1 cellular context compared by ENCODE assay signal in genomic region chr3:28348637-28349396, GRCh38.
A peak's percentile ranks its signal among the peaks of the same experiment; 100 is the strongest.
TF ChIP-seq lines count a peak whose summit lies in the region.

AZI2 (minus strand) TSS chr3:28348824; CDS start chr3:28340617, 8,207 bp downstream.
ZCWPW2 (plus strand) TSS chr3:28348721; CDS start chr3:28413069, 64,348 bp downstream.

TF ChIP-seq in HepG2, 621 proteins besides CTCF, POLR2A, EP300 and RAD21 (continued from another document and continues in another):
- TF ChIP-seq PBX3 (CRISPR knock-in tag; IDR thresholded peaks at IDR 0.05; ENCODE audit: borderline replicate concordance) = no peak
- TF ChIP-seq ZNF24 (IDR thresholded peaks at IDR 0.05) = no peak
- TF ChIP-seq ZNF724P (CRISPR knock-in tag; IDR thresholded peaks at IDR 0.05; ENCODE audit: borderline replicate concordance) = peak; percentile 73; the same call in 1 of the 2 replicates
- peak; percentile 95 for TF ChIP-seq ZNF407 (CRISPR knock-in tag; IDR thresholded peaks at IDR 0.05; ENCODE audit: not compliant biosample characterization)
- TF ChIP-seq NFE2L2 (IDR thresholded peaks at IDR 0.05; ENCODE audit: low read length) = no peak
- no peak for TF ChIP-seq HHEX (CRISPR knock-in tag; IDR thresholded peaks at IDR 0.05)
- TF ChIP-seq ZNF431 (CRISPR knock-in tag; IDR thresholded peaks at IDR 0.05; ENCODE audit: borderline replicate concordance, low read depth) = peak; percentile 78
- no peak for TF ChIP-seq ZBTB7A (CRISPR knock-in tag; IDR thresholded peaks at IDR 0.05)
- peak; percentile 82; the same call in 1 of the 2 replicates for TF ChIP-seq ZNF383 (CRISPR knock-in tag; IDR thresholded peaks at IDR 0.05; ENCODE audit: borderline replicate concordance)
- peak; percentile 83 for TF ChIP-seq RXRA (CRISPR knock-in tag; IDR thresholded peaks at IDR 0.05)
- TF ChIP-seq RELA (CRISPR knock-in tag; IDR thresholded peaks at IDR 0.05) = 0 out of 2 replicates have a peak, but pooled peaks have one; percentile 76
- TF ChIP-seq RXRB (CRISPR knock-in tag; IDR thresholded peaks at IDR 0.05; ENCODE audit: borderline replicate concordance) = no peak; the same call in 1 of the 2 replicates
- TF ChIP-seq PPARG (CRISPR knock-in tag; conservative IDR thresholded peaks at IDR 0.05) = no peak; the same call in 1 of the 2 replicates
- TF ChIP-seq SAP130 (CRISPR knock-in tag; IDR thresholded peaks at IDR 0.05; ENCODE audit: low read depth) = peak; percentile 80
- peak; percentile 41; the same call in 1 of the 2 replicates for TF ChIP-seq NR1H2 (CRISPR knock-in tag; IDR thresholded peaks at IDR 0.05; ENCODE audit: borderline replicate concordance, low read depth)
- TF ChIP-seq ZFP41 (CRISPR knock-in tag; IDR thresholded peaks at IDR 0.05; ENCODE audit: borderline replicate concordance) = no peak
- no peak for TF ChIP-seq GLI4 (CRISPR knock-in tag; IDR thresholded peaks at IDR 0.05; ENCODE audit: borderline replicate concordance)
- no peak for TF ChIP-seq ZNF251 (CRISPR knock-in tag; IDR thresholded peaks at IDR 0.05)
- peak; percentile 84 for TF ChIP-seq NRL (CRISPR knock-in tag; IDR thresholded peaks at IDR 0.05; ENCODE audit: borderline replicate concordance)
- TF ChIP-seq ZNF563 (CRISPR knock-in tag; IDR thresholded peaks at IDR 0.05) = peak; percentile 54; the same call in 1 of the 2 replicates
- TF ChIP-seq ATM (IDR thresholded peaks at IDR 0.05; ENCODE audit: borderline replicate concordance) = no peak
- TF ChIP-seq ZNF687 (CRISPR knock-in tag; IDR thresholded peaks at IDR 0.05) = peak; percentile 97
- TF ChIP-seq IKZF4 (CRISPR knock-in tag; IDR thresholded peaks at IDR 0.05; ENCODE audit: borderline replicate concordance, low read depth, not compliant biosample characterization) = no peak
- no peak for TF ChIP-seq ZNF672 (CRISPR knock-in tag; IDR thresholded peaks at IDR 0.05)
- no peak for TF ChIP-seq ZSCAN9 (CRISPR knock-in tag; IDR thresholded peaks at IDR 0.05; ENCODE audit: borderline replicate concordance)
- no peak for TF ChIP-seq ZIK1 (CRISPR knock-in tag; IDR thresholded peaks at IDR 0.05; ENCODE audit: borderline replicate concordance, low read depth)
- no peak for TF ChIP-seq RCOR2 (CRISPR knock-in tag; IDR thresholded peaks at IDR 0.05)
- no peak for TF ChIP-seq ZUFSP (CRISPR knock-in tag; IDR thresholded peaks at IDR 0.05; ENCODE audit: borderline replicate concordance)
- TF ChIP-seq KMT2B (CRISPR knock-in tag; IDR thresholded peaks at IDR 0.05) = peak; percentile 97
- peak; percentile 32; the same call in 1 of the 2 replicates for TF ChIP-seq ZBTB3 (CRISPR knock-in tag; IDR thresholded peaks at IDR 0.05; ENCODE audit: borderline replicate concordance, low read depth)
- peak; percentile 19; the same call in 1 of the 2 replicates for TF ChIP-seq SMAD3 (CRISPR knock-in tag; IDR thresholded peaks at IDR 0.05)
- no peak for TF ChIP-seq HINFP (CRISPR knock-in tag; IDR thresholded peaks at IDR 0.05; ENCODE audit: low read depth)
- TF ChIP-seq THAP11 (CRISPR knock-in tag; IDR thresholded peaks at IDR 0.05) = peak; percentile 99
- TF ChIP-seq DZIP1 (CRISPR knock-in tag; IDR thresholded peaks at IDR 0.05) = no peak
- TF ChIP-seq MATR3 (CRISPR knock-in tag; IDR thresholded peaks at IDR 0.05) = no peak
- no peak for TF ChIP-seq PCBP2 (optimal IDR thresholded peaks at IDR 0.05; ENCODE audit: low read depth, low read length, poor library complexity, severe bottlenecking)
- TF ChIP-seq ZNF335 (CRISPR knock-in tag; IDR thresholded peaks at IDR 0.05) = peak; percentile 81
- no peak for TF ChIP-seq SKIL (CRISPR knock-in tag; IDR thresholded peaks at IDR 0.05; ENCODE audit: borderline replicate concordance)
- TF ChIP-seq NCOA2 (CRISPR knock-in tag; IDR thresholded peaks at IDR 0.05) = peak; percentile 32
- TF ChIP-seq SMYD3 (CRISPR knock-in tag; IDR thresholded peaks at IDR 0.05) = peak; percentile 76; the same call in 1 of the 2 replicates
